ENCODE assay signal across 1 cellular context in the genomic region with DNA sequence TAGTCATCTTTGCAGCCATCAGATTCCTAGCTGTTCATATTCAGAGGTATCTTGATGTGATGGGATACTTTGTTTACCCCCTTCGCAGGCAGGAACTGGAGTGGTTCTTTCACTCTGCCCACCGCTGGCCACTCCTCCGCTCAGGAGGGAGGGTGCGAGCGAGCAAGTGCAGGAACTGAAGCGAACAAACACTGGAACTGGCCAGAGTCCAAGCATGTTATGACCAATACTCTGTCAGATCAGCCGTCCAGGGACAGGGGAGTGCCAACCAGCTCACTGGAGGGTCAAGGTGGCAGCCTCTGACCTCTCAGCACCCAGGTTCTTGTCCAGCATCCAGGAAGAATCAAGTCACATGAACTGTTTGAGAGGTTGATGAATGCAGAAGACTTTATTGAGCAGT.
TF ChIP-seq lines count a peak whose summit lies in the region.

No MANE protein-coding gene starts in this region.

TF ChIP-seq in HepG2, 621 proteins besides CTCF, POLR2A, EP300 and RAD21 (continued from another document and continues in another):
- no peak for TF ChIP-seq MLX (CRISPR knock-in tag; IDR thresholded peaks at IDR 0.05)
- TF ChIP-seq PHF21A (CRISPR knock-in tag; IDR thresholded peaks at IDR 0.05): peak; percentile 71
- TF ChIP-seq KLF11 (CRISPR knock-in tag; IDR thresholded peaks at IDR 0.05): no peak
- TF ChIP-seq, protein P1, sequence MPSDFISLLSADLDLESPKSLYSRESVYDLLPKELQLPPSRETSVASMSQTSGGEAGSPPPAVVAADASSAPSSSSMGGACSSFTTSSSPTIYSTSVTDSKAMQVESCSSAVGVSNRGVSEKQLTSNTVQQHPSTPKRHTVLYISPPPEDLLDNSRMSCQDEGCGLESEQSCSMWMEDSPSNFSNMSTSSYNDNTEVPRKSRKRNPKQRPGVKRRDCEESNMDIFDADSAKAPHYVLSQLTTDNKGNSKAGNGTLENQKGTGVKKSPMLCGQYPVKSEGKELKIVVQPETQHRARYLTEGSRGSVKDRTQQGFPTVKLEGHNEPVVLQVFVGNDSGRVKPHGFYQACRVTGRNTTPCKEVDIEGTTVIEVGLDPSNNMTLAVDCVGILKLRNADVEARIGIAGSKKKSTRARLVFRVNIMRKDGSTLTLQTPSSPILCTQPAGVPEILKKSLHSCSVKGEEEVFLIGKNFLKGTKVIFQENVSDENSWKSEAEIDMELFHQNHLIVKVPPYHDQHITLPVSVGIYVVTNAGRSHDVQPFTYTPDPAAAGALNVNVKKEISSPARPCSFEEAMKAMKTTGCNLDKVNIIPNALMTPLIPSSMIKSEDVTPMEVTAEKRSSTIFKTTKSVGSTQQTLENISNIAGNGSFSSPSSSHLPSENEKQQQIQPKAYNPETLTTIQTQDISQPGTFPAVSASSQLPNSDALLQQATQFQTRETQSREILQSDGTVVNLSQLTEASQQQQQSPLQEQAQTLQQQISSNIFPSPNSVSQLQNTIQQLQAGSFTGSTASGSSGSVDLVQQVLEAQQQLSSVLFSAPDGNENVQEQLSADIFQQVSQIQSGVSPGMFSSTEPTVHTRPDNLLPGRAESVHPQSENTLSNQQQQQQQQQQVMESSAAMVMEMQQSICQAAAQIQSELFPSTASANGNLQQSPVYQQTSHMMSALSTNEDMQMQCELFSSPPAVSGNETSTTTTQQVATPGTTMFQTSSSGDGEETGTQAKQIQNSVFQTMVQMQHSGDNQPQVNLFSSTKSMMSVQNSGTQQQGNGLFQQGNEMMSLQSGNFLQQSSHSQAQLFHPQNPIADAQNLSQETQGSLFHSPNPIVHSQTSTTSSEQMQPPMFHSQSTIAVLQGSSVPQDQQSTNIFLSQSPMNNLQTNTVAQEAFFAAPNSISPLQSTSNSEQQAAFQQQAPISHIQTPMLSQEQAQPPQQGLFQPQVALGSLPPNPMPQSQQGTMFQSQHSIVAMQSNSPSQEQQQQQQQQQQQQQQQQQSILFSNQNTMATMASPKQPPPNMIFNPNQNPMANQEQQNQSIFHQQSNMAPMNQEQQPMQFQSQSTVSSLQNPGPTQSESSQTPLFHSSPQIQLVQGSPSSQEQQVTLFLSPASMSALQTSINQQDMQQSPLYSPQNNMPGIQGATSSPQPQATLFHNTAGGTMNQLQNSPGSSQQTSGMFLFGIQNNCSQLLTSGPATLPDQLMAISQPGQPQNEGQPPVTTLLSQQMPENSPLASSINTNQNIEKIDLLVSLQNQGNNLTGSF (CRISPR knock-in tag; IDR thresholded peaks at IDR 0.05): no peak
- TF ChIP-seq MIER3 (CRISPR knock-in tag; IDR thresholded peaks at IDR 0.05; ENCODE audit: borderline replicate concordance): peak; percentile 85; the same call in 1 of the 2 replicates
- no peak for TF ChIP-seq NR3C1 (CRISPR knock-in tag; IDR thresholded peaks at IDR 0.05)
- TF ChIP-seq ZFX (CRISPR knock-in tag; IDR thresholded peaks at IDR 0.05; ENCODE audit: low read depth): no peak
- no peak for TF ChIP-seq ZNF607 (CRISPR knock-in tag; IDR thresholded peaks at IDR 0.05; ENCODE audit: borderline replicate concordance)
- TF ChIP-seq NR2F1 (CRISPR knock-in tag; IDR thresholded peaks at IDR 0.05): peak; percentile 82 to 87
- TF ChIP-seq TEAD3 (CRISPR knock-in tag; optimal IDR thresholded peaks at IDR 0.05; ENCODE audit: borderline replicate concordance): peak; percentile 47
- TF ChIP-seq THYN1 (CRISPR knock-in tag; IDR thresholded peaks at IDR 0.05; ENCODE audit: borderline replicate concordance, low read depth): no peak
- TF ChIP-seq ZSCAN20 (CRISPR knock-in tag; IDR thresholded peaks at IDR 0.05; ENCODE audit: borderline replicate concordance): no peak
- TF ChIP-seq HOXA9 (CRISPR knock-in tag; IDR thresholded peaks at IDR 0.05; ENCODE audit: borderline replicate concordance): no peak
- TF ChIP-seq KLF13 (CRISPR knock-in tag; IDR thresholded peaks at IDR 0.05): no peak
- no peak for TF ChIP-seq RFX3 (CRISPR knock-in tag; IDR thresholded peaks at IDR 0.05)
- peak; percentile 71; the same call in 1 of the 2 replicates for TF ChIP-seq MEIS1 (CRISPR knock-in tag; IDR thresholded peaks at IDR 0.05; ENCODE audit: borderline replicate concordance)
- TF ChIP-seq, protein P2, sequence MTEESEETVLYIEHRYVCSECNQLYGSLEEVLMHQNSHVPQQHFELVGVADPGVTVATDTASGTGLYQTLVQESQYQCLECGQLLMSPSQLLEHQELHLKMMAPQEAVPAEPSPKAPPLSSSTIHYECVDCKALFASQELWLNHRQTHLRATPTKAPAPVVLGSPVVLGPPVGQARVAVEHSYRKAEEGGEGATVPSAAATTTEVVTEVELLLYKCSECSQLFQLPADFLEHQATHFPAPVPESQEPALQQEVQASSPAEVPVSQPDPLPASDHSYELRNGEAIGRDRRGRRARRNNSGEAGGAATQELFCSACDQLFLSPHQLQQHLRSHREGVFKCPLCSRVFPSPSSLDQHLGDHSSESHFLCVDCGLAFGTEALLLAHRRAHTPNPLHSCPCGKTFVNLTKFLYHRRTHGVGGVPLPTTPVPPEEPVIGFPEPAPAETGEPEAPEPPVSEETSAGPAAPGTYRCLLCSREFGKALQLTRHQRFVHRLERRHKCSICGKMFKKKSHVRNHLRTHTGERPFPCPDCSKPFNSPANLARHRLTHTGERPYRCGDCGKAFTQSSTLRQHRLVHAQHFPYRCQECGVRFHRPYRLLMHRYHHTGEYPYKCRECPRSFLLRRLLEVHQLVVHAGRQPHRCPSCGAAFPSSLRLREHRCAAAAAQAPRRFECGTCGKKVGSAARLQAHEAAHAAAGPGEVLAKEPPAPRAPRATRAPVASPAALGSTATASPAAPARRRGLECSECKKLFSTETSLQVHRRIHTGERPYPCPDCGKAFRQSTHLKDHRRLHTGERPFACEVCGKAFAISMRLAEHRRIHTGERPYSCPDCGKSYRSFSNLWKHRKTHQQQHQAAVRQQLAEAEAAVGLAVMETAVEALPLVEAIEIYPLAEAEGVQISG (CRISPR knock-in tag; IDR thresholded peaks at IDR 0.05): peak; percentile 31; the same call in 1 of the 2 replicates
- TF ChIP-seq TBX2 (CRISPR knock-in tag; IDR thresholded peaks at IDR 0.05; ENCODE audit: borderline replicate concordance): peak; percentile 70; the same call in 1 of the 2 replicates
- no peak; the same call in 1 of the 2 replicates for TF ChIP-seq TCF7 (IDR thresholded peaks at IDR 0.05; ENCODE audit: low read depth)
- no peak for TF ChIP-seq ONECUT2 (CRISPR knock-in tag; IDR thresholded peaks at IDR 0.05)
- TF ChIP-seq HIC2 (CRISPR knock-in tag; IDR thresholded peaks at IDR 0.05; ENCODE audit: low read depth): peak; percentile 80; the same call in 1 of the 2 replicates
- TF ChIP-seq ELF1 (CRISPR knock-in tag; IDR thresholded peaks at IDR 0.05): peak; percentile 54
- peak; percentile 12 for TF ChIP-seq SKI (IDR thresholded peaks at IDR 0.05; ENCODE audit: partially characterized antibody)
- peak; percentile 78 for TF ChIP-seq HNF4A (CRISPR knock-in tag; IDR thresholded peaks at IDR 0.05)
- TF ChIP-seq ZNF142 (CRISPR knock-in tag; IDR thresholded peaks at IDR 0.05): no peak
- no peak for TF ChIP-seq TFDP1 (CRISPR knock-in tag; IDR thresholded peaks at IDR 0.05; ENCODE audit: borderline replicate concordance)
- TF ChIP-seq NFE2L2 (IDR thresholded peaks at IDR 0.05; ENCODE audit: low read length): no peak
- no peak for TF ChIP-seq PRDM10 (CRISPR knock-in tag; IDR thresholded peaks at IDR 0.05; ENCODE audit: low read depth)
- no peak for TF ChIP-seq RORA (CRISPR knock-in tag; IDR thresholded peaks at IDR 0.05)
- TF ChIP-seq, protein P3, sequence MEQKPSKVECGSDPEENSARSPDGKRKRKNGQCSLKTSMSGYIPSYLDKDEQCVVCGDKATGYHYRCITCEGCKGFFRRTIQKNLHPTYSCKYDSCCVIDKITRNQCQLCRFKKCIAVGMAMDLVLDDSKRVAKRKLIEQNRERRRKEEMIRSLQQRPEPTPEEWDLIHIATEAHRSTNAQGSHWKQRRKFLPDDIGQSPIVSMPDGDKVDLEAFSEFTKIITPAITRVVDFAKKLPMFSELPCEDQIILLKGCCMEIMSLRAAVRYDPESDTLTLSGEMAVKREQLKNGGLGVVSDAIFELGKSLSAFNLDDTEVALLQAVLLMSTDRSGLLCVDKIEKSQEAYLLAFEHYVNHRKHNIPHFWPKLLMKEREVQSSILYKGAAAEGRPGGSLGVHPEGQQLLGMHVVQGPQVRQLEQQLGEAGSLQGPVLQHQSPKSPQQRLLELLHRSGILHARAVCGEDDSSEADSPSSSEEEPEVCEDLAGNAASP (CRISPR knock-in tag; IDR thresholded peaks at IDR 0.05; ENCODE audit: borderline replicate concordance): 0 out of 2 replicates have a peak, but pooled peaks have one; percentile 16
- no peak for TF ChIP-seq RBM39 (IDR thresholded peaks at IDR 0.05; ENCODE audit: low read depth, low read length, poor library complexity, severe bottlenecking)
